ENCODE assay signal across 3 cellular contexts in genomic region chr4:184451726-184452125, GRCh38.
A peak's percentile ranks its signal among the peaks of the same experiment; 100 is the strongest.
TF ChIP-seq lines count a peak whose summit lies in the region.

No MANE protein-coding gene starts in this region.

TF ChIP-seq in liver, 16 proteins besides CTCF, POLR2A, EP300 and RAD21:
- TF ChIP-seq NR2F2 (IDR thresholded peaks at IDR 0.05) (peak; percentile 71), FOXA1 (IDR thresholded peaks at IDR 0.05) (no peak), RXRA (IDR thresholded peaks at IDR 0.05) (peak in 1 of 2 donors; percentile 12)

TF ChIP-seq in HepG2, 621 proteins besides CTCF, POLR2A, EP300 and RAD21:
- TF ChIP-seq ZNF567 (CRISPR knock-in tag; IDR thresholded peaks at IDR 0.05; ENCODE audit: borderline replicate concordance) (no peak), BRD4 (CRISPR knock-in tag; IDR thresholded peaks at IDR 0.05) (no peak), ZNF205 (CRISPR knock-in tag; IDR thresholded peaks at IDR 0.05) (no peak), PLSCR1 (CRISPR knock-in tag; IDR thresholded peaks at IDR 0.05; ENCODE audit: borderline replicate concordance) (no peak), CREB3 (CRISPR knock-in tag; IDR thresholded peaks at IDR 0.05) (no peak), ZNF510 (CRISPR knock-in tag; IDR thresholded peaks at IDR 0.05; ENCODE audit: low read depth) (no peak), SP2 (CRISPR knock-in tag; IDR thresholded peaks at IDR 0.05) (no peak), ZFP36 (IDR thresholded peaks at IDR 0.05; ENCODE audit: borderline replicate concordance, low read depth, low read length, partially characterized antibody) (no peak), ZNF10 (CRISPR knock-in tag; IDR thresholded peaks at IDR 0.05; ENCODE audit: borderline replicate concordance, low read depth) (no peak), FOSL2 (CRISPR knock-in tag; IDR thresholded peaks at IDR 0.05) (no peak), TEAD3 (CRISPR knock-in tag; optimal IDR thresholded peaks at IDR 0.05; ENCODE audit: borderline replicate concordance) (no peak), TRIM24 (CRISPR knock-in tag; IDR thresholded peaks at IDR 0.05) (no peak), SMYD3 (CRISPR knock-in tag; IDR thresholded peaks at IDR 0.05) (no peak), ZEB1 (IDR thresholded peaks at IDR 0.05; ENCODE audit: insufficient replicate concordance, low read depth) (no peak), MTF1 (CRISPR knock-in tag; IDR thresholded peaks at IDR 0.05) (no peak), ZNF292 (CRISPR knock-in tag; IDR thresholded peaks at IDR 0.05; ENCODE audit: borderline replicate concordance, low read depth) (no peak)
- TF ChIP-seq, protein P1, sequence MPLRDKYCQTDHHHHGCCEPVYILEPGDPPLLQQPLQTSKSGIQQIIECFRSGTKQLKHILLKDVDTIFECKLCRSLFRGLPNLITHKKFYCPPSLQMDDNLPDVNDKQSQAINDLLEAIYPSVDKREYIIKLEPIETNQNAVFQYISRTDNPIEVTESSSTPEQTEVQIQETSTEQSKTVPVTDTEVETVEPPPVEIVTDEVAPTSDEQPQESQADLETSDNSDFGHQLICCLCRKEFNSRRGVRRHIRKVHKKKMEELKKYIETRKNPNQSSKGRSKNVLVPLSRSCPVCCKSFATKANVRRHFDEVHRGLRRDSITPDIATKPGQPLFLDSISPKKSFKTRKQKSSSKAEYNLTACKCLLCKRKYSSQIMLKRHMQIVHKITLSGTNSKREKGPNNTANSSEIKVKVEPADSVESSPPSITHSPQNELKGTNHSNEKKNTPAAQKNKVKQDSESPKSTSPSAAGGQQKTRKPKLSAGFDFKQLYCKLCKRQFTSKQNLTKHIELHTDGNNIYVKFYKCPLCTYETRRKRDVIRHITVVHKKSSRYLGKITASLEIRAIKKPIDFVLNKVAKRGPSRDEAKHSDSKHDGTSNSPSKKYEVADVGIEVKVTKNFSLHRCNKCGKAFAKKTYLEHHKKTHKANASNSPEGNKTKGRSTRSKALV (CRISPR knock-in tag; IDR thresholded peaks at IDR 0.05): no peak
- TF ChIP-seq, protein P2, sequence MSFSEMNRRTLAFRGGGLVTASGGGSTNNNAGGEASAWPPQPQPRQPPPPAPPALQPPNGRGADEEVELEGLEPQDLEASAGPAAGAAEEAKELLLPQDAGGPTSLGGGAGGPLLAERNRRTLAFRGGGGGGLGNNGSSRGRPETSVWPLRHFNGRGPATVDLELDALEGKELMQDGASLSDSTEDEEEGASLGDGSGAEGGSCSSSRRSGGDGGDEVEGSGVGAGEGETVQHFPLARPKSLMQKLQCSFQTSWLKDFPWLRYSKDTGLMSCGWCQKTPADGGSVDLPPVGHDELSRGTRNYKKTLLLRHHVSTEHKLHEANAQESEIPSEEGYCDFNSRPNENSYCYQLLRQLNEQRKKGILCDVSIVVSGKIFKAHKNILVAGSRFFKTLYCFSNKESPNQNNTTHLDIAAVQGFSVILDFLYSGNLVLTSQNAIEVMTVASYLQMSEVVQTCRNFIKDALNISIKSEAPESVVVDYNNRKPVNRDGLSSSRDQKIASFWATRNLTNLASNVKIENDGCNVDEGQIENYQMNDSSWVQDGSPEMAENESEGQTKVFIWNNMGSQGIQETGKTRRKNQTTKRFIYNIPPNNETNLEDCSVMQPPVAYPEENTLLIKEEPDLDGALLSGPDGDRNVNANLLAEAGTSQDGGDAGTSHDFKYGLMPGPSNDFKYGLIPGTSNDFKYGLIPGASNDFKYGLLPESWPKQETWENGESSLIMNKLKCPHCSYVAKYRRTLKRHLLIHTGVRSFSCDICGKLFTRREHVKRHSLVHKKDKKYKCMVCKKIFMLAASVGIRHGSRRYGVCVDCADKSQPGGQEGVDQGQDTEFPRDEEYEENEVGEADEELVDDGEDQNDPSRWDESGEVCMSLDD (CRISPR knock-in tag; IDR thresholded peaks at IDR 0.05; ENCODE audit: borderline replicate concordance): no peak

TF ChIP-seq in SK-N-SH, 30 proteins besides CTCF, POLR2A, EP300 and RAD21:
- TF ChIP-seq, protein P3, sequence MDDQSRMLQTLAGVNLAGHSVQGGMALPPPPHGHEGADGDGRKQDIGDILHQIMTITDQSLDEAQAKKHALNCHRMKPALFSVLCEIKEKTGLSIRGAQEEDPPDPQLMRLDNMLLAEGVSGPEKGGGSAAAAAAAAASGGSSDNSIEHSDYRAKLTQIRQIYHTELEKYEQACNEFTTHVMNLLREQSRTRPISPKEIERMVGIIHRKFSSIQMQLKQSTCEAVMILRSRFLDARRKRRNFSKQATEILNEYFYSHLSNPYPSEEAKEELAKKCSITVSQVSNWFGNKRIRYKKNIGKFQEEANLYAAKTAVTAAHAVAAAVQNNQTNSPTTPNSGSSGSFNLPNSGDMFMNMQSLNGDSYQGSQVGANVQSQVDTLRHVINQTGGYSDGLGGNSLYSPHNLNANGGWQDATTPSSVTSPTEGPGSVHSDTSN (IDR thresholded peaks at IDR 0.05): no peak
- TF ChIP-seq FOXJ3 (CRISPR knock-in tag; IDR thresholded peaks at IDR 0.05): 0 out of 2 replicates have a peak, but pooled peaks have one; percentile 48
- TF ChIP-seq RCOR1 (IDR thresholded peaks at IDR 0.05; ENCODE audit: low read length): no peak
- TF ChIP-seq TCF12 (IDR thresholded peaks at IDR 0.05): peak; percentile 42; the same call in 1 of the 2 replicates
- no peak for TF ChIP-seq RFX5 (IDR thresholded peaks at IDR 0.05; ENCODE audit: low read length)
- TF ChIP-seq IRF3 (IDR thresholded peaks at IDR 0.05; ENCODE audit: low read depth, low read length): no peak
- no peak for TF ChIP-seq SIN3A (IDR thresholded peaks at IDR 0.05; ENCODE audit: borderline replicate concordance, low read depth, low read length)
- TF ChIP-seq, protein P4, sequence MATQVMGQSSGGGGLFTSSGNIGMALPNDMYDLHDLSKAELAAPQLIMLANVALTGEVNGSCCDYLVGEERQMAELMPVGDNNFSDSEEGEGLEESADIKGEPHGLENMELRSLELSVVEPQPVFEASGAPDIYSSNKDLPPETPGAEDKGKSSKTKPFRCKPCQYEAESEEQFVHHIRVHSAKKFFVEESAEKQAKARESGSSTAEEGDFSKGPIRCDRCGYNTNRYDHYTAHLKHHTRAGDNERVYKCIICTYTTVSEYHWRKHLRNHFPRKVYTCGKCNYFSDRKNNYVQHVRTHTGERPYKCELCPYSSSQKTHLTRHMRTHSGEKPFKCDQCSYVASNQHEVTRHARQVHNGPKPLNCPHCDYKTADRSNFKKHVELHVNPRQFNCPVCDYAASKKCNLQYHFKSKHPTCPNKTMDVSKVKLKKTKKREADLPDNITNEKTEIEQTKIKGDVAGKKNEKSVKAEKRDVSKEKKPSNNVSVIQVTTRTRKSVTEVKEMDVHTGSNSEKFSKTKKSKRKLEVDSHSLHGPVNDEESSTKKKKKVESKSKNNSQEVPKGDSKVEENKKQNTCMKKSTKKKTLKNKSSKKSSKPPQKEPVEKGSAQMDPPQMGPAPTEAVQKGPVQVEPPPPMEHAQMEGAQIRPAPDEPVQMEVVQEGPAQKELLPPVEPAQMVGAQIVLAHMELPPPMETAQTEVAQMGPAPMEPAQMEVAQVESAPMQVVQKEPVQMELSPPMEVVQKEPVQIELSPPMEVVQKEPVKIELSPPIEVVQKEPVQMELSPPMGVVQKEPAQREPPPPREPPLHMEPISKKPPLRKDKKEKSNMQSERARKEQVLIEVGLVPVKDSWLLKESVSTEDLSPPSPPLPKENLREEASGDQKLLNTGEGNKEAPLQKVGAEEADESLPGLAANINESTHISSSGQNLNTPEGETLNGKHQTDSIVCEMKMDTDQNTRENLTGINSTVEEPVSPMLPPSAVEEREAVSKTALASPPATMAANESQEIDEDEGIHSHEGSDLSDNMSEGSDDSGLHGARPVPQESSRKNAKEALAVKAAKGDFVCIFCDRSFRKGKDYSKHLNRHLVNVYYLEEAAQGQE (IDR thresholded peaks at IDR 0.05; ENCODE audit: low read depth, low read length): no peak
- no peak for TF ChIP-seq YY1 (IDR thresholded peaks at IDR 0.05; ENCODE audit: low read depth)
- TF ChIP-seq NRF1 (IDR thresholded peaks at IDR 0.05; ENCODE audit: low read depth, low read length): no peak
- no peak for TF ChIP-seq TEAD4 (IDR thresholded peaks at IDR 0.05; ENCODE audit: borderline replicate concordance, insufficient read depth)
- no peak for TF ChIP-seq FOSL2 (IDR thresholded peaks at IDR 0.05; ENCODE audit: borderline replicate concordance, low read depth)
- TF ChIP-seq GATA2 (CRISPR knock-in tag; IDR thresholded peaks at IDR 0.05): peak; percentile 61
- no peak for TF ChIP-seq GABPA (IDR thresholded peaks at IDR 0.05; ENCODE audit: low read depth)
- TF ChIP-seq, protein P5, sequence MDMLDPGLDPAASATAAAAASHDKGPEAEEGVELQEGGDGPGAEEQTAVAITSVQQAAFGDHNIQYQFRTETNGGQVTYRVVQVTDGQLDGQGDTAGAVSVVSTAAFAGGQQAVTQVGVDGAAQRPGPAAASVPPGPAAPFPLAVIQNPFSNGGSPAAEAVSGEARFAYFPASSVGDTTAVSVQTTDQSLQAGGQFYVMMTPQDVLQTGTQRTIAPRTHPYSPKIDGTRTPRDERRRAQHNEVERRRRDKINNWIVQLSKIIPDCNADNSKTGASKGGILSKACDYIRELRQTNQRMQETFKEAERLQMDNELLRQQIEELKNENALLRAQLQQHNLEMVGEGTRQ (IDR thresholded peaks at IDR 0.05; ENCODE audit: borderline replicate concordance, low read depth, low read length): no peak
- no peak for TF ChIP-seq ELF1 (IDR thresholded peaks at IDR 0.05)
- no peak for TF ChIP-seq POLR2AphosphoS5 (IDR thresholded peaks at IDR 0.05; ENCODE audit: low read depth, low read length)
- no peak for TF ChIP-seq FOXM1 (IDR thresholded peaks at IDR 0.05; ENCODE audit: low read depth)
- TF ChIP-seq JUND (IDR thresholded peaks at IDR 0.05): no peak
- no peak for TF ChIP-seq EZH2phosphoT487 (IDR thresholded peaks at IDR 0.05; ENCODE audit: borderline replicate concordance, low read depth)
- TF ChIP-seq, protein P6, sequence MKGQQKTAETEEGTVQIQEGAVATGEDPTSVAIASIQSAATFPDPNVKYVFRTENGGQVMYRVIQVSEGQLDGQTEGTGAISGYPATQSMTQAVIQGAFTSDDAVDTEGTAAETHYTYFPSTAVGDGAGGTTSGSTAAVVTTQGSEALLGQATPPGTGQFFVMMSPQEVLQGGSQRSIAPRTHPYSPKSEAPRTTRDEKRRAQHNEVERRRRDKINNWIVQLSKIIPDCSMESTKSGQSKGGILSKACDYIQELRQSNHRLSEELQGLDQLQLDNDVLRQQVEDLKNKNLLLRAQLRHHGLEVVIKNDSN (IDR thresholded peaks at IDR 0.05; ENCODE audit: borderline replicate concordance, low read depth): no peak
- TF ChIP-seq, protein P7, sequence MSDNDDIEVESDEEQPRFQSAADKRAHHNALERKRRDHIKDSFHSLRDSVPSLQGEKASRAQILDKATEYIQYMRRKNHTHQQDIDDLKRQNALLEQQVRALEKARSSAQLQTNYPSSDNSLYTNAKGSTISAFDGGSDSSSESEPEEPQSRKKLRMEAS (IDR thresholded peaks at IDR 0.05; ENCODE audit: low read depth): no peak
- 0 out of 2 replicates have a peak, but pooled peaks have one; percentile 11 for TF ChIP-seq MXI1 (IDR thresholded peaks at IDR 0.05; ENCODE audit: low read depth, low read length)
- no peak for TF ChIP-seq RXRA (IDR thresholded peaks at IDR 0.05; ENCODE audit: borderline replicate concordance, low read depth)
- TF ChIP-seq CHD2 (IDR thresholded peaks at IDR 0.05; ENCODE audit: low read length, partially characterized antibody): no peak
- no peak for TF ChIP-seq TAF1 (IDR thresholded peaks at IDR 0.05; ENCODE audit: borderline replicate concordance, low read depth, low read length)
- TF ChIP-seq ZBTB33 (IDR thresholded peaks at IDR 0.05; ENCODE audit: borderline replicate concordance, low read depth): no peak
- TF ChIP-seq MEF2A (IDR thresholded peaks at IDR 0.05; ENCODE audit: borderline replicate concordance, low read depth): no peak
- no peak for TF ChIP-seq NFIC (IDR thresholded peaks at IDR 0.05; ENCODE audit: borderline replicate concordance)
- TF ChIP-seq SMC3 (IDR thresholded peaks at IDR 0.05; ENCODE audit: low read depth, low read length): no peak
TF ChIP-seq in SK-N-SH: peak in this region for 4.
